Comparison of ENCODE assay signal across 17 cellular contexts in genomic region chr6:127496471-127496870, GRCh38. TPM values are rescaled to one million over a fixed set of nuclear protein-coding genes. Genes with fewer than 3 reads are reported as not detected.
DNase-seq lines count a peak whose midpoint lies in the region; ATAC-seq and TF ChIP-seq lines count a peak whose summit lies in the region.
"Had no signal": no experiment of that assay in that cellular context is flagged by ENCODE, and none has a peak within 500 bp of the region (broad histone marks: within the 10 kb centered on the region; RNA-seq: fewer than 3 reads in every experiment).

No MANE protein-coding gene starts in this region.

- H3K27me3 ChIP-seq in neuronal stem cell (ENCODE audit: control insufficient read depth in 3 of 3, insufficient read depth in 3 of 3, low read depth in 1 of 3, low read length in 3 of 3): no peaks in the 10 kb centered on the region
- H3K27me3 ChIP-seq: MG63, Peyer's patch had no signal

- no peak overlapping the region for H3K23ac ChIP-seq in neuronal stem cell (ENCODE audit: low read depth, low read length, poor library complexity)

- H3K9me3 ChIP-seq in neuronal stem cell (replicated peaks in 1 of 2; ENCODE audit: control insufficient read depth in 2 of 2, insufficient read depth in 1 of 2, low read depth in 1 of 2, low read length in 2 of 2): peaks cover 0 to 8% of the 10 kb centered on the region in 2 donors
- H3K9me3 ChIP-seq: MG63, Peyer's patch had no signal

- DNase-seq in HCEC 1CT (peak; percentile 48), amniotic epithelial cell (ENCODE audit: low read depth) (peak; percentile 36), fibroblast of mammary gland (ENCODE audit: low read depth) (peak; percentile 29), SK-N-DZ (ENCODE audit: low spot score) (no peak), neuronal stem cell (ENCODE audit: low spot score) (no peak)
- DNase-seq: AML-193; CD4-positive, alpha-beta T cell; KBM-7; MG63; NCI-H1105; NCI-H1694 treated with DMSO at 0.1 percent for 48 hours; NCI-H446; Peyer's patch; SHP77 had no signal

- H2BK5ac ChIP-seq in neuronal stem cell (ENCODE audit: low read length): no peak overlapping the region

- H3K79me1 ChIP-seq in neuronal stem cell (ENCODE audit: low read depth, low read length): no peaks in the 10 kb centered on the region

- H3K4me1 ChIP-seq in neuronal stem cell (ENCODE audit: control insufficient read depth in 2 of 2, insufficient read depth in 1 of 2, low read depth in 1 of 2, low read length in 2 of 2): no peaks in the 10 kb centered on the region
- H3K4me1 ChIP-seq: Peyer's patch had no signal

- no peak overlapping the region for H4K91ac ChIP-seq in neuronal stem cell (ENCODE audit: low read depth, low read length, poor library complexity)

- H2AK5ac ChIP-seq in neuronal stem cell (ENCODE audit: low read depth, low read length): no peak overlapping the region

- TF ChIP-seq CTCF in C4-2B (conservative IDR thresholded peaks at IDR 0.05) (peak; percentile 28), fibroblast of mammary gland (conservative IDR thresholded peaks at IDR 0.05; ENCODE audit: control insufficient read depth, insufficient read depth, low read depth, low read length) (no peak)

- H3K4me2 ChIP-seq in neuronal stem cell (ENCODE audit: insufficient read depth, low read length, poor library complexity, severe bottlenecking): no peak overlapping the region

- H3K27ac ChIP-seq in C4-2B (no peak overlapping the region), neuronal stem cell (replicated peaks; ENCODE audit: low read length) (no peak overlapping the region)
- H3K27ac ChIP-seq: Peyer's patch had no signal

- H3K14ac ChIP-seq in neuronal stem cell (ENCODE audit: low read length): no peak overlapping the region

- no peak overlapping the region for H2BK12ac ChIP-seq in neuronal stem cell (ENCODE audit: low read length)

- no peak overlapping the region for H2BK120ac ChIP-seq in neuronal stem cell (ENCODE audit: low read depth, low read length)

- WGBS in neuronal stem cell (ENCODE audit: extremely low coverage in 2 of 2, insufficient read length in 2 of 2, insufficient replicate concordance in 1 of 2), 2 donors: no CpG with 5 or more reads among the region's 1 CpG

- no peak overlapping the region for H2AFZ ChIP-seq in neuronal stem cell (ENCODE audit: low read length)

- H3K36me3 ChIP-seq in neuronal stem cell (replicated peaks in 1 of 2; ENCODE audit: control insufficient read depth in 2 of 2, insufficient read depth in 2 of 2, low read length in 2 of 2): peaks cover 7 to 99% of the 10 kb centered on the region in 2 donors
- H3K36me3 ChIP-seq: MG63, Peyer's patch had no signal

- H3K4me3 ChIP-seq in fibroblast of mammary gland (ENCODE audit: control insufficient read depth, low read depth, low read length) (no peak overlapping the region), neuronal stem cell (ENCODE audit: low read length in 2 of 2) (no peak overlapping the region)
- H3K4me3 ChIP-seq: MG63, Peyer's patch had no signal

- H3K18ac ChIP-seq in neuronal stem cell (ENCODE audit: low read length): no peak overlapping the region

- H3K4ac ChIP-seq in neuronal stem cell (ENCODE audit: low read length): no peak overlapping the region

- ATAC-seq in GM19351 (IDR thresholded peaks at IDR 0.05; ENCODE audit: unreplicated experiment) (no peak), GM21528 (IDR thresholded peaks at IDR 0.05; ENCODE audit: low FRiP score, unreplicated experiment) (no peak)

- no peak overlapping the region for H2BK15ac ChIP-seq in neuronal stem cell (ENCODE audit: low read length)

- H3K9ac ChIP-seq in neuronal stem cell (ENCODE audit: low read depth, low read length, poor library complexity): no peak overlapping the region

- no peak overlapping the region for H4K8ac ChIP-seq in neuronal stem cell (ENCODE audit: low read depth, low read length)

RNA-seq across cellular contexts. Expression of gene KIAA0408, which starts 37.3 kb away (rescaled TPM):
- polyA plus RNA-seq in SK-N-DZ (2014; cell fraction: cytosol; rRNA removed): 22.2 and 26.1 TPM in 2 replicates
- polyA plus RNA-seq in SK-N-DZ (2014; cell fraction: nucleus; rRNA removed): 35.1 and 38.7 TPM in 2 replicates
- polyA plus RNA-seq in neuronal stem cell (2013, experiment 1 of 2): 10.1 TPM
- 10.8 TPM for polyA plus RNA-seq in neuronal stem cell (2013, experiment 2 of 2)

Comparison
In these comparisons a context has a peak if more than half of its experiments do, and no peak if none do; other contexts are left out.
1. DNase-seq: peak in HCEC 1CT (single experiment), amniotic epithelial cell (single experiment) and fibroblast of mammary gland (single experiment); none in SK-N-DZ (single experiment) and neuronal stem cell (single experiment).